In genomic region chr6:132333639-132334516, GRCh38 we compare ENCODE assay signal across 9 cellular contexts.
DNase-seq lines count a peak whose midpoint lies in the region; ATAC-seq and TF ChIP-seq lines count a peak whose summit lies in the region.
"Had no signal": no experiment of that assay in that cellular context is flagged by ENCODE, and none has a peak within 500 bp of the region (broad histone marks: within the 10 kb centered on the region; RNA-seq: fewer than 3 reads in every experiment).

No MANE protein-coding gene starts in this region.

- peaks cover 11% of the 10 kb centered on the region for H3F3A ChIP-seq in SK-N-SH (replicated peaks; ENCODE audit: insufficient read depth)

- peaks cover 0 to 5% of the 10 kb centered on the region in 2 experiments; a peak in 2 of 4 replicates for H3K4me1 ChIP-seq in SK-N-SH (ENCODE audit: control insufficient read depth in 1 of 2, insufficient read depth in 2 of 2, low read depth in 1 of 2, low read length in 1 of 2)
- peaks cover 23% of the 10 kb centered on the region for H3K4me1 ChIP-seq in cardiac muscle cell (ENCODE audit: low read depth)

- POLR2A ChIA-PET in SK-N-SH (lab: Yijun Ruan, JAX) (no interaction called here), GM10248 (lab: Yijun Ruan, JAX) (no interaction called here)

- H3K79me2 ChIP-seq in SK-N-SH (ENCODE audit: insufficient read depth) = no peaks in the 10 kb centered on the region

- ATAC-seq in stimulated activated naive CD8-positive, alpha-beta T cell treated with anti-CD3 and anti-CD28 coated beads, Interleukin-15, Interleukin-2, amounts not matched to agents 100 U/mL and 50 U/mL, for 24 hours = no peak
- ATAC-seq in GM21367 (IDR thresholded peaks at IDR 0.05; ENCODE audit: unreplicated experiment) = no peak

- H4K20me1 ChIP-seq in SK-N-SH (ENCODE audit: insufficient read depth) = no peaks in the 10 kb centered on the region

- CTCF ChIA-PET in SK-N-SH (lab: Yijun Ruan, JAX) (interaction anchor here (1.4 kb wide), 1 partner anchor 54 kb away, joined by 5 read pairs; no protein-coding TSS in a partner anchor), GM10248 (lab: Yijun Ruan, JAX) (interaction anchor here (0.7 to 1.0 kb wide), 2 partner anchors 16 to 54 kb away, joined by 3 to 6 read pairs; no protein-coding TSS in a partner anchor)

- peaks cover 0 to 3% of the 10 kb centered on the region in 2 experiments for H3K36me3 ChIP-seq in SK-N-SH (replicated peaks in 1 of 2; ENCODE audit: control insufficient read depth in 1 of 2, insufficient read depth in 2 of 2, low read length in 1 of 2)
- no peaks in the 10 kb centered on the region for H3K36me3 ChIP-seq in cardiac muscle cell
- H3K36me3 ChIP-seq: Peyer's patch had no signal

- H3K27me3 ChIP-seq in SK-N-SH (ENCODE audit: insufficient read depth) = no peaks in the 10 kb centered on the region
- H3K27me3 ChIP-seq in cardiac muscle cell = no peaks in the 10 kb centered on the region
- H3K27me3 ChIP-seq: Peyer's patch had no signal

- H3K9ac ChIP-seq in SK-N-SH = no peak overlapping the region; the same call in 1 of the 2 replicates

- DNase-seq in GM04504 (ENCODE audit: low read depth) (peak; percentile 89), SK-N-SH (peak; percentile 8), cardiac muscle cell (ENCODE audit: low read depth in 1 of 2, low spot score in 1 of 2) (peak; percentile 57 to 90), renal cortical epithelial cell (ENCODE audit: low read depth) (peak; percentile 92), GM10248 (ENCODE audit: extremely low spot score) (no peak), NCI-H748 (lab: John Stamatoyannopoulos, UW; ENCODE audit: unreplicated experiment) (no peak)
- DNase-seq in stimulated activated naive CD8-positive, alpha-beta T cell treated with anti-CD3 and anti-CD28 coated beads, Interleukin-15, Interleukin-2, amounts not matched to agents 100 U/mL and 50 U/mL, for 24 hours = no peak

- no peak overlapping the region for H2AFZ ChIP-seq in SK-N-SH (ENCODE audit: low read depth)

- H3K4me3 ChIP-seq in SK-N-SH (ENCODE audit: low read depth in 2 of 2, low read length in 1 of 2) (0 out of 4 replicates have a peak overlapping the region, but pooled peaks of 1 of the 2 experiments have one; percentile 16), cardiac muscle cell (no peak overlapping the region)

- peak overlapping the region; percentile 51 to 83 for H3K27ac ChIP-seq in SK-N-SH (ENCODE audit: low read depth in 2 of 2, low read length in 1 of 2)
- H3K27ac ChIP-seq in cardiac muscle cell = peak overlapping the region; percentile 18
- H3K27ac ChIP-seq: Peyer's patch had no signal

- TF ChIP-seq CTCF in SK-N-SH (IDR thresholded peaks at IDR 0.05) = no peak
- no peak for TF ChIP-seq CTCF in cardiac muscle cell (IDR thresholded peaks at IDR 0.05; ENCODE audit: low read depth, low read length)
- TF ChIP-seq CTCF in GM10248 (IDR thresholded peaks at IDR 0.05; ENCODE audit: control extremely low read depth, extremely low read depth, low read depth, missing control alignments) = no peak

- peak overlapping the region; percentile 51; the same call in 1 of the 2 replicates for H3K4me2 ChIP-seq in SK-N-SH

- TF ChIP-seq EP300 in SK-N-SH (IDR thresholded peaks at IDR 0.05; ENCODE audit: borderline replicate concordance in 1 of 2, low read depth in 1 of 2, low read length in 1 of 2) = peak; percentile 30 to 92; a peak in 3 of 4 replicates

- H3K9me2 ChIP-seq in SK-N-SH = no peaks in the 10 kb centered on the region

- 12% methylated on average over 6 of the region's 6 CpGs for WGBS in SK-N-SH (ENCODE audit: low lambda C conversion rate)

- H3K9me3 ChIP-seq in SK-N-SH (no peaks in the 10 kb centered on the region), cardiac muscle cell (ENCODE audit: low read depth) (no peaks in the 10 kb centered on the region)
- H3K9me3 ChIP-seq: Peyer's patch had no signal

- TF ChIP-seq RAD21 in SK-N-SH (IDR thresholded peaks at IDR 0.05; ENCODE audit: low read length) = no peak

TF ChIP-seq in SK-N-SH, 30 proteins besides CTCF, POLR2A, EP300 and RAD21 (continues in another document):
- TF ChIP-seq YY1 (IDR thresholded peaks at IDR 0.05; ENCODE audit: low read depth) = peak; percentile 73; the same call in 1 of the 2 replicates
- peak; percentile 60; the same call in 1 of the 2 replicates for TF ChIP-seq SIN3A (IDR thresholded peaks at IDR 0.05; ENCODE audit: borderline replicate concordance, low read depth, low read length)
- TF ChIP-seq FOXJ3 (CRISPR knock-in tag; IDR thresholded peaks at IDR 0.05) = no peak
- TF ChIP-seq NRF1 (IDR thresholded peaks at IDR 0.05; ENCODE audit: low read depth, low read length) = no peak
- no peak for TF ChIP-seq MEF2A (IDR thresholded peaks at IDR 0.05; ENCODE audit: borderline replicate concordance, low read depth)
- peak; percentile 79 for TF ChIP-seq TEAD4 (IDR thresholded peaks at IDR 0.05; ENCODE audit: borderline replicate concordance, insufficient read depth)
- TF ChIP-seq, protein P1, sequence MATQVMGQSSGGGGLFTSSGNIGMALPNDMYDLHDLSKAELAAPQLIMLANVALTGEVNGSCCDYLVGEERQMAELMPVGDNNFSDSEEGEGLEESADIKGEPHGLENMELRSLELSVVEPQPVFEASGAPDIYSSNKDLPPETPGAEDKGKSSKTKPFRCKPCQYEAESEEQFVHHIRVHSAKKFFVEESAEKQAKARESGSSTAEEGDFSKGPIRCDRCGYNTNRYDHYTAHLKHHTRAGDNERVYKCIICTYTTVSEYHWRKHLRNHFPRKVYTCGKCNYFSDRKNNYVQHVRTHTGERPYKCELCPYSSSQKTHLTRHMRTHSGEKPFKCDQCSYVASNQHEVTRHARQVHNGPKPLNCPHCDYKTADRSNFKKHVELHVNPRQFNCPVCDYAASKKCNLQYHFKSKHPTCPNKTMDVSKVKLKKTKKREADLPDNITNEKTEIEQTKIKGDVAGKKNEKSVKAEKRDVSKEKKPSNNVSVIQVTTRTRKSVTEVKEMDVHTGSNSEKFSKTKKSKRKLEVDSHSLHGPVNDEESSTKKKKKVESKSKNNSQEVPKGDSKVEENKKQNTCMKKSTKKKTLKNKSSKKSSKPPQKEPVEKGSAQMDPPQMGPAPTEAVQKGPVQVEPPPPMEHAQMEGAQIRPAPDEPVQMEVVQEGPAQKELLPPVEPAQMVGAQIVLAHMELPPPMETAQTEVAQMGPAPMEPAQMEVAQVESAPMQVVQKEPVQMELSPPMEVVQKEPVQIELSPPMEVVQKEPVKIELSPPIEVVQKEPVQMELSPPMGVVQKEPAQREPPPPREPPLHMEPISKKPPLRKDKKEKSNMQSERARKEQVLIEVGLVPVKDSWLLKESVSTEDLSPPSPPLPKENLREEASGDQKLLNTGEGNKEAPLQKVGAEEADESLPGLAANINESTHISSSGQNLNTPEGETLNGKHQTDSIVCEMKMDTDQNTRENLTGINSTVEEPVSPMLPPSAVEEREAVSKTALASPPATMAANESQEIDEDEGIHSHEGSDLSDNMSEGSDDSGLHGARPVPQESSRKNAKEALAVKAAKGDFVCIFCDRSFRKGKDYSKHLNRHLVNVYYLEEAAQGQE (IDR thresholded peaks at IDR 0.05; ENCODE audit: low read depth, low read length) = peak; percentile 51; the same call in 1 of the 2 replicates
- peak; percentile 91 for TF ChIP-seq RXRA (IDR thresholded peaks at IDR 0.05; ENCODE audit: borderline replicate concordance, low read depth)
- TF ChIP-seq, protein P2, sequence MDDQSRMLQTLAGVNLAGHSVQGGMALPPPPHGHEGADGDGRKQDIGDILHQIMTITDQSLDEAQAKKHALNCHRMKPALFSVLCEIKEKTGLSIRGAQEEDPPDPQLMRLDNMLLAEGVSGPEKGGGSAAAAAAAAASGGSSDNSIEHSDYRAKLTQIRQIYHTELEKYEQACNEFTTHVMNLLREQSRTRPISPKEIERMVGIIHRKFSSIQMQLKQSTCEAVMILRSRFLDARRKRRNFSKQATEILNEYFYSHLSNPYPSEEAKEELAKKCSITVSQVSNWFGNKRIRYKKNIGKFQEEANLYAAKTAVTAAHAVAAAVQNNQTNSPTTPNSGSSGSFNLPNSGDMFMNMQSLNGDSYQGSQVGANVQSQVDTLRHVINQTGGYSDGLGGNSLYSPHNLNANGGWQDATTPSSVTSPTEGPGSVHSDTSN (IDR thresholded peaks at IDR 0.05) = peak; percentile 96
- peak; percentile 96 for TF ChIP-seq TCF12 (IDR thresholded peaks at IDR 0.05)
- TF ChIP-seq RFX5 (IDR thresholded peaks at IDR 0.05; ENCODE audit: low read length) = no peak
- TF ChIP-seq, protein P3, sequence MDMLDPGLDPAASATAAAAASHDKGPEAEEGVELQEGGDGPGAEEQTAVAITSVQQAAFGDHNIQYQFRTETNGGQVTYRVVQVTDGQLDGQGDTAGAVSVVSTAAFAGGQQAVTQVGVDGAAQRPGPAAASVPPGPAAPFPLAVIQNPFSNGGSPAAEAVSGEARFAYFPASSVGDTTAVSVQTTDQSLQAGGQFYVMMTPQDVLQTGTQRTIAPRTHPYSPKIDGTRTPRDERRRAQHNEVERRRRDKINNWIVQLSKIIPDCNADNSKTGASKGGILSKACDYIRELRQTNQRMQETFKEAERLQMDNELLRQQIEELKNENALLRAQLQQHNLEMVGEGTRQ (IDR thresholded peaks at IDR 0.05; ENCODE audit: borderline replicate concordance, low read depth, low read length) = no peak
- TF ChIP-seq RCOR1 (IDR thresholded peaks at IDR 0.05; ENCODE audit: low read length) = no peak
- TF ChIP-seq USF1 (IDR thresholded peaks at IDR 0.05; ENCODE audit: borderline replicate concordance, low read depth) = no peak
- TF ChIP-seq ZBTB33 (IDR thresholded peaks at IDR 0.05; ENCODE audit: borderline replicate concordance, low read depth) = no peak

Comparison
In these comparisons a context has a peak if more than half of its experiments do, and no peak if none do; other contexts are left out.
1. DNase-seq: peak in GM04504 (single experiment), SK-N-SH (single experiment), cardiac muscle cell (2 of 2) and renal cortical epithelial cell (single experiment); none in stimulated activated naive CD8-positive, alpha-beta T cell treated with anti-CD3 and anti-CD28 coated beads, Interleukin-15, Interleukin-2, amounts not matched to agents 100 U/mL and 50 U/mL, for 24 hours (single experiment), GM10248 (single experiment) and NCI-H748 (single experiment).